In the genomic region with DNA sequence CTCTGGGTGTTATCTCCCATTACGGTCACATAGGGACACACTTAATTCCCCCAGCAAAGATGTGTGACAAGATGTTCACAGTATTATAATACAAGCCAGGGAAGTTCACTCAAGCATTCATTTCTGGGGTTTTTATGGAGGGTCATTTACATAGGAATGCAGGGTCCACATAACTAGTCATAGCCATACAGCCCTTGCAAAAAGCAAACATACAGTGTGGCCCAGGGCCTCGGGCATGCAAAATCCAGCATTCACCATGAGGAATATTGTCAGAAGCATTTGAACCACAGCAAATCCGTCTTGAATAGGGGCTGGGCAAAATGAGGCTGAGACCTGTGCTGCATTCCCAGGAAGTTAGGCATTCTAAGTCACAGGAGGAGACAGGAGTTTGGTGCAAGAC, we compare ENCODE assay signal across 16 cellular contexts.
"Had no signal": no experiment of that assay in that cellular context is flagged by ENCODE, and none has a peak within 500 bp of the region (broad histone marks: within the 10 kb centered on the region; RNA-seq: fewer than 3 reads in every experiment).

No MANE protein-coding gene starts in this region.

- H3K27me3 Mint-ChIP-seq: activated CD8-positive, alpha-beta T cell treated with anti-CD3 and anti-CD28 coated beads for 36 hours; activated naive CD8-positive, alpha-beta T cell treated with anti-CD3 and anti-CD28 coated beads, Interleukin-2, amount 50 U/mL, for 24 hours; naive thymus-derived CD4-positive, alpha-beta T cell; stimulated activated naive CD8-positive, alpha-beta T cell treated with anti-CD3 and anti-CD28 coated beads, Interleukin-15, Interleukin-2, amounts not matched to agents 100 ng/mL and 50 ng/mL, for 24 hours had no signal

- H3K4me3 ChIP-seq: lower lobe of right lung, prostate gland, upper lobe of right lung had no signal

- H3K4me1 ChIP-seq: lower lobe of right lung, prostate gland, upper lobe of right lung had no signal

- H3K36me3 ChIP-seq: lower lobe of right lung, prostate gland had no signal

- H3K27me3 ChIP-seq: upper lobe of right lung had no signal

- ATAC-seq: activated CD8-positive, alpha-beta T cell treated with anti-CD3 and anti-CD28 coated beads for 36 hours; activated naive CD8-positive, alpha-beta T cell treated with anti-CD3 and anti-CD28 coated beads, Interleukin-2, amount 50 U/mL, for 24 hours; lower lobe of right lung; naive thymus-derived CD4-positive, alpha-beta T cell; sciatic nerve; upper lobe of right lung had no signal

- H3K4me3 Mint-ChIP-seq: activated CD8-positive, alpha-beta T cell treated with anti-CD3 and anti-CD28 coated beads for 36 hours; activated naive CD8-positive, alpha-beta T cell treated with anti-CD3 and anti-CD28 coated beads, Interleukin-2, amount 50 U/mL, for 24 hours; activated T-helper 1 cell treated with anti-CD3 and anti-CD28 coated beads, Interleukin-12 subunit alpha, Interleukin-12 subunit beta, Interleukin-2, Interleukin-4 antibody, amounts not matched to agents 30 ng/mL and 10 ng/mL and 1 ng/mL, durations not matched to agents 14 hours and 24 hours and 36 hours; naive thymus-derived CD4-positive, alpha-beta T cell; stimulated activated naive CD8-positive, alpha-beta T cell treated with anti-CD3 and anti-CD28 coated beads, Interleukin-15, Interleukin-2, amounts not matched to agents 100 ng/mL and 50 ng/mL, for 24 hours had no signal

- H3K9me3 ChIP-seq: lower lobe of right lung, prostate gland, upper lobe of right lung had no signal

- H3K27ac ChIP-seq: lower lobe of right lung, prostate gland, upper lobe of right lung had no signal

- DNase-seq: activated CD8-positive, alpha-beta T cell treated with anti-CD3 and anti-CD28 coated beads for 36 hours; activated naive CD4-positive, alpha-beta T cell treated with Interleukin-2 at 50 U/mL for 16 hours; activated naive CD8-positive, alpha-beta T cell treated with anti-CD3 and anti-CD28 coated beads, Interleukin-2, amount 50 U/mL, for 24 hours; central memory CD4-positive, alpha-beta T cell; cortex of kidney; effector CD8-positive, alpha-beta T cell; kidney; lower lobe of right lung; naive thymus-derived CD4-positive, alpha-beta T cell; stimulated activated CD4-positive, alpha-beta T cell treated with anti-CD3 and anti-CD28 coated beads, Interleukin-2, amount 100 ng/mL, for 24 hours; T-helper 9 cell; upper lobe of right lung had no signal

- H3K27ac Mint-ChIP-seq: activated CD8-positive, alpha-beta T cell treated with anti-CD3 and anti-CD28 coated beads for 36 hours; activated naive CD8-positive, alpha-beta T cell treated with anti-CD3 and anti-CD28 coated beads, Interleukin-2, amount 50 U/mL, for 24 hours; activated T-helper 1 cell treated with anti-CD3 and anti-CD28 coated beads, Interleukin-12 subunit alpha, Interleukin-12 subunit beta, Interleukin-2, Interleukin-4 antibody, amounts not matched to agents 30 ng/mL and 10 ng/mL and 1 ng/mL, durations not matched to agents 14 hours and 24 hours and 36 hours; stimulated activated naive CD8-positive, alpha-beta T cell treated with anti-CD3 and anti-CD28 coated beads, Interleukin-15, Interleukin-2, amounts not matched to agents 100 ng/mL and 50 ng/mL, for 24 hours had no signal
